ENCODE assay signal across 16 cellular contexts in the genomic region with DNA sequence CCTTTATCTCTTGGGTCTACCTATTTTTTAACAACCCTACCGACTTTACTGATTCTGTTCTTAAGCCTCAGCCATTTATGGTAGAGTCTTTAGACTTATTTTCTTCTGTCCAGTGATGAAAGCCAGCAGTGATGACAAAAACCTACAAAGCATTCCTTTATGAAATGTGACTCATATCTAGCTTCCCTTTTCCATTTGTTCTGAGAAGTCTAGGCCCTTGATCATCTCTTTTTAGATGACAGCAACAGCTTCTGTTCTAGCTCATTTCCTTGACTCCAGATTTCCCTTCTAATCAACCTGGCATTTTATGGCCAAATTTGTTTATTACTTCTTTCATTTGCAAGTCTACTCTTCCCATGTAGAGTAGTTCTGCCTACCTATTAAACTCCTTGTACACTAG. TPM values are rescaled to one million over a fixed set of nuclear protein-coding genes. Genes with fewer than 3 reads are reported as not detected.
DNase-seq lines count a peak whose midpoint lies in the region; ATAC-seq and TF ChIP-seq lines count a peak whose summit lies in the region.
"Had no signal": no experiment of that assay in that cellular context is flagged by ENCODE, and none has a peak within 500 bp of the region (broad histone marks: within the 10 kb centered on the region; RNA-seq: fewer than 3 reads in every experiment).

No MANE protein-coding gene starts in this region.

- no peaks in the 10 kb centered on the region for H3K27me3 ChIP-seq in left lung
- H3K27me3 ChIP-seq: ascending aorta had no signal

- peaks cover 0 to 24% of the 10 kb centered on the region in 2 donors for H3K36me3 ChIP-seq in left lung

- intact Hi-C loops in left lung (cut with DNase I) = no loop called here

- ATAC-seq in HG02981 (IDR thresholded peaks at IDR 0.05; ENCODE audit: unreplicated experiment) (no peak), left lung (no peak)

- H3K27ac ChIP-seq in left lung = no peak overlapping the region
- H3K27ac ChIP-seq: ascending aorta had no signal

- no peak for TF ChIP-seq CTCF in left lung (IDR thresholded peaks at IDR 0.05)

- no peak overlapping the region for H3K4me3 ChIP-seq in left lung
- H3K4me3 ChIP-seq: ascending aorta had no signal

- no peaks in the 10 kb centered on the region for H3K9me3 ChIP-seq in left lung

- peak; percentile 41 for DNase-seq in CD1c-positive myeloid dendritic cell (ENCODE audit: extremely low spot score)
- peak; percentile 35 to 43 for DNase-seq in Kasumi-1 (lab: John Stamatoyannopoulos, UW)
- peak; percentile 71 for DNase-seq in amniotic epithelial cell (ENCODE audit: low read depth)
- peak; percentile 33 for DNase-seq in iris pigment epithelial cell (ENCODE audit: low read depth)
- no peak for DNase-seq in GM19240 (ENCODE audit: insufficient read length, low spot score)
- no peak for DNase-seq in left lung
- no peak for DNase-seq in cerebellum (ENCODE audit: low spot score)
- DNase-seq: activated CD4-positive, alpha-beta T cell treated with anti-CD3 and anti-CD28 coated beads, Interleukin-2, amount 10 ng/mL, durations not matched to agents 24 days and 14 days; DMS79; endodermal cell; NK-92 treated with Interleukin-12 subunit alpha and Interleukin-12 subunit beta, amount 100 ng/mL, for 24 hours; stimulated activated CD4-positive, alpha-beta T cell treated with anti-CD3 and anti-CD28 coated beads, Interleukin-2, amount 100 ng/mL, for 24 hours; stimulated activated naive CD4-positive, alpha-beta T cell; T-helper 1 cell had no signal

- H3K4me1 ChIP-seq in left lung = no peaks in the 10 kb centered on the region
- H3K4me1 ChIP-seq: ascending aorta had no signal

RNA-seq across cellular contexts. Expression of gene CFAP44, which starts 36.1 kb away (rescaled TPM):
- total RNA-seq in left lung (10 to 100 TPM in 1 of 2 donors, 1 to 10 TPM in 1; 6.1 to 11.4 TPM), cerebellum (16.9 TPM)

Comparison
In these comparisons a context has a peak if more than half of its experiments do, and no peak if none do; other contexts are left out.
1. DNase-seq: peak in CD1c-positive myeloid dendritic cell (single experiment), Kasumi-1 (2 of 2), amniotic epithelial cell (single experiment) and iris pigment epithelial cell (single experiment); none in GM19240 (single experiment), left lung (0 of 2) and cerebellum (single experiment).